9 cellular contexts compared by ENCODE assay signal in genomic region chr10:91797077-91797690, GRCh38. TPM values are rescaled to one million over a fixed set of nuclear protein-coding genes. Genes with fewer than 3 reads are reported as not detected.
DNase-seq lines count a peak whose midpoint lies in the region; ATAC-seq and TF ChIP-seq lines count a peak whose summit lies in the region.
"Had no signal": no experiment of that assay in that cellular context is flagged by ENCODE, and none has a peak within 500 bp of the region (broad histone marks: within the 10 kb centered on the region; RNA-seq: fewer than 3 reads in every experiment).

No MANE protein-coding gene starts in this region.

- H3K36me3 Mint-ChIP-seq in activated T-helper 1 cell treated with anti-CD3 and anti-CD28 coated beads, Interleukin-12 subunit alpha, Interleukin-12 subunit beta, Interleukin-2, Interleukin-4 antibody, amounts not matched to agents 30 ng/mL and 10 ng/mL and 1 ng/mL, durations not matched to agents 14 hours and 24 hours and 36 hours (ENCODE audit: low read depth), result peaks cover 22% of the 10 kb centered on the region

- H3K9me3 ChIP-seq in iPS-18c (ENCODE audit: control insufficient read depth, insufficient read depth, low read length) (no peaks in the 10 kb centered on the region), stomach (no peaks in the 10 kb centered on the region), mucosa of descending colon (no peaks in the 10 kb centered on the region)

- peak overlapping the region; percentile 84 for H3K4me3 Mint-ChIP-seq in activated T-helper 1 cell treated with anti-CD3 and anti-CD28 coated beads, Interleukin-12 subunit alpha, Interleukin-12 subunit beta, Interleukin-2, Interleukin-4 antibody, amounts not matched to agents 30 ng/mL and 10 ng/mL and 1 ng/mL, durations not matched to agents 14 hours and 24 hours and 36 hours

- H3K27me3 Mint-ChIP-seq in activated T-helper 1 cell treated with anti-CD3 and anti-CD28 coated beads, Interleukin-12 subunit alpha, Interleukin-12 subunit beta, Interleukin-2, Interleukin-4 antibody, amounts not matched to agents 30 ng/mL and 10 ng/mL and 1 ng/mL, durations not matched to agents 14 hours and 24 hours and 36 hours (ENCODE audit: insufficient read depth), result no peaks in the 10 kb centered on the region

- no peak for TF ChIP-seq POLR2A in stomach (IDR thresholded peaks at IDR 0.05)

- H3K27me3 ChIP-seq in stomach, result no peaks in the 10 kb centered on the region

- H3K4me1 Mint-ChIP-seq in activated T-helper 1 cell treated with anti-CD3 and anti-CD28 coated beads, Interleukin-12 subunit alpha, Interleukin-12 subunit beta, Interleukin-2, Interleukin-4 antibody, amounts not matched to agents 30 ng/mL and 10 ng/mL and 1 ng/mL, durations not matched to agents 14 hours and 24 hours and 36 hours (ENCODE audit: low read depth), result peaks cover 58% of the 10 kb centered on the region

- no peak for ATAC-seq in mucosa of descending colon

- peak; percentile 16 for DNase-seq in NCI-H748 (lab: John Stamatoyannopoulos, UW; ENCODE audit: unreplicated experiment)
- no peak for DNase-seq in NCI-H748 treated with DMSO at 0.1 percent for 48 hours (lab: John Stamatoyannopoulos, UW)
- no peak for DNase-seq in activated T-helper 1 cell treated with anti-CD3 and anti-CD28 coated beads, Interleukin-12 subunit alpha, Interleukin-12 subunit beta, Interleukin-2, Interleukin-4 antibody, amounts not matched to agents 30 ng/mL and 10 ng/mL and 1 ng/mL, durations not matched to agents 14 hours and 24 hours and 36 hours (ENCODE audit: low spot score)
- DNase-seq in stomach, result no peak
- no peak for DNase-seq in activated gamma-delta T cell treated with Interleukin-2 at 50 U/mL for 16 hours
- no peak for DNase-seq in mucosa of descending colon
- DNase-seq in GF-D8 (lab: John Stamatoyannopoulos, UW), result no peak
- DNase-seq: NCI-H226 had no signal

- TF ChIP-seq CTCF in stomach (IDR thresholded peaks at IDR 0.05) (no peak), mucosa of descending colon (IDR thresholded peaks at IDR 0.05) (no peak)

- intact Hi-C loops in activated T-helper 1 cell treated with anti-CD3 and anti-CD28 coated beads, Interleukin-12 subunit alpha, Interleukin-12 subunit beta, Interleukin-2, Interleukin-4 antibody, amounts not matched to agents 30 ng/mL and 10 ng/mL and 1 ng/mL, durations not matched to agents 14 hours and 24 hours and 36 hours (cut with micrococcal nuclease), result loop anchor here (1.0 to 10.0 kb wide), 10 partner anchors 39 to 1048 kb away; partner anchors contain the start of genes EXOC6, KIF11, PCGF5 and RPP30
- intact Hi-C loops in stomach (cut with DNase I; ENCODE audit: low total_unique reads), result no loop called here
- intact Hi-C loops in mucosa of descending colon (cut with DNase I, micrococcal nuclease), result no loop called here

- peaks cover 0 to 7% (median 1%) of the 10 kb centered on the region in 4 donors for H3K36me3 ChIP-seq in stomach
- H3K36me3 ChIP-seq in mucosa of descending colon (ENCODE audit: low read depth), result no peaks in the 10 kb centered on the region

- peak overlapping the region; percentile 36 to 99 (median 99) for H3K27ac ChIP-seq in stomach

- H3K4me1 ChIP-seq in stomach (peaks cover 22 to 51% (median 41%) of the 10 kb centered on the region in 4 donors), mucosa of descending colon (ENCODE audit: low read depth) (peaks cover 22% of the 10 kb centered on the region)

- 25 to 45% (median 36%) methylated on average over 3 of the region's 3 CpGs for WGBS in stomach, 5 donors

- H3K27ac Mint-ChIP-seq in activated T-helper 1 cell treated with anti-CD3 and anti-CD28 coated beads, Interleukin-12 subunit alpha, Interleukin-12 subunit beta, Interleukin-2, Interleukin-4 antibody, amounts not matched to agents 30 ng/mL and 10 ng/mL and 1 ng/mL, durations not matched to agents 14 hours and 24 hours and 36 hours, result peak overlapping the region; percentile 88

- H3K9me3 Mint-ChIP-seq in activated T-helper 1 cell treated with anti-CD3 and anti-CD28 coated beads, Interleukin-12 subunit alpha, Interleukin-12 subunit beta, Interleukin-2, Interleukin-4 antibody, amounts not matched to agents 30 ng/mL and 10 ng/mL and 1 ng/mL, durations not matched to agents 14 hours and 24 hours and 36 hours, result no peaks in the 10 kb centered on the region

- H3K4me3 ChIP-seq in iPS-18c (ENCODE audit: insufficient read depth, low read depth, low read length) (peak overlapping the region; percentile 73), stomach (peak overlapping the region; percentile 84 to 92 (median 90)), mucosa of descending colon (no peak overlapping the region)

- TF ChIP-seq EP300 in stomach (IDR thresholded peaks at IDR 0.05), result no peak

RNA-seq across cellular contexts. Expression of gene TNKS2, which starts 1.0 kb away (rescaled TPM):
- 29.9 and 30.6 TPM in 2 replicates for total RNA-seq in activated T-helper 1 cell treated with anti-CD3 and anti-CD28 coated beads, Interleukin-12 subunit alpha, Interleukin-12 subunit beta, Interleukin-2, Interleukin-4 antibody, amounts not matched to agents 30 ng/mL and 10 ng/mL and 1 ng/mL, durations not matched to agents 14 hours and 24 hours and 36 hours
- total RNA-seq in stomach (10 to 100 TPM; 26.4 to 86.5 (median 38.3) TPM), mucosa of descending colon (10 to 100 TPM; 26.0 to 39.9 (median 26.4) TPM)
- polyA plus RNA-seq in stomach, result 10 to 100 TPM in 2 of 3 donors, 1 to 10 TPM in 1; 8.1 to 11.0 (median 10.2) TPM
